Comparison of ENCODE assay signal across 19 cellular contexts in genomic region chr2:63865159-63865799, GRCh38. TPM values are rescaled to one million over a fixed set of nuclear protein-coding genes. Genes with fewer than 3 reads are reported as not detected.
A peak's percentile ranks its signal among the peaks of the same experiment; 100 is the strongest.
DNase-seq lines count a peak whose midpoint lies in the region; ATAC-seq and TF ChIP-seq lines count a peak whose summit lies in the region.
"Had no signal": no experiment of that assay in that cellular context is flagged by ENCODE, and none has a peak within 500 bp of the region (broad histone marks: within the 10 kb centered on the region; RNA-seq: fewer than 3 reads in every experiment).

No MANE protein-coding gene starts in this region.

- H3K4me3 ChIP-seq in epithelial cell of esophagus (ENCODE audit: low read length), result no peak overlapping the region
- H3K4me3 ChIP-seq in trophoblast cell (ENCODE audit: low read depth, low read length), result no peak overlapping the region
- H3K4me3 ChIP-seq: SJCRH30, suprapubic skin had no signal

- no peak overlapping the region for H3K9ac ChIP-seq in trophoblast cell (ENCODE audit: low read length)

- no peaks in the 10 kb centered on the region for H3K27me3 ChIP-seq in trophoblast cell (ENCODE audit: insufficient read depth, low read length)
- H3K27me3 ChIP-seq: SJCRH30, suprapubic skin had no signal

- H3K9me3 Mint-ChIP-seq in activated CD4-positive, alpha-beta T cell treated with anti-CD3 and anti-CD28 coated beads, Interleukin-2, amount 10 ng/mL, durations not matched to agents 24 days and 14 days, result no peaks in the 10 kb centered on the region

- H2BK12ac ChIP-seq in trophoblast cell (ENCODE audit: low read length), result peak overlapping the region; percentile 58

- H2AK5ac ChIP-seq in trophoblast cell (ENCODE audit: low read length), result no peak overlapping the region

- ATAC-seq in HG02798 (IDR thresholded peaks at IDR 0.05; ENCODE audit: poor library complexity, unreplicated experiment), result no peak
- no peak for ATAC-seq in stimulated activated naive CD8-positive, alpha-beta T cell treated with anti-CD3 and anti-CD28 coated beads, Interleukin-15, Interleukin-2, amounts not matched to agents 100 U/mL and 50 U/mL, for 24 hours
- ATAC-seq: activated CD4-positive, alpha-beta T cell treated with anti-CD3 and anti-CD28 coated beads for 36 hours; left colon had no signal

- H3K27ac ChIP-seq in KOPT-K1 (ENCODE audit: low read depth, low read length, poor library complexity, severe bottlenecking), result peak overlapping the region; percentile 18
- H3K27ac ChIP-seq in trophoblast cell (ENCODE audit: low read depth, low read length), result no peak overlapping the region
- H3K27ac ChIP-seq: 22Rv1, SJCRH30, suprapubic skin had no signal

- H3K27me3 Mint-ChIP-seq in activated CD4-positive, alpha-beta T cell treated with anti-CD3 and anti-CD28 coated beads, Interleukin-2, amount 10 ng/mL, durations not matched to agents 24 days and 14 days, result no peaks in the 10 kb centered on the region
- H3K27me3 Mint-ChIP-seq: activated CD4-positive, alpha-beta T cell treated with anti-CD3 and anti-CD28 coated beads for 36 hours had no signal

- no CpG with 5 or more reads among the region's 6 CpGs for WGBS in trophoblast cell (ENCODE audit: extremely low coverage, insufficient coverage, insufficient read length)

- no peak overlapping the region for H2BK120ac ChIP-seq in trophoblast cell (ENCODE audit: insufficient read depth, low read length, poor library complexity)

- peak overlapping the region; percentile 16 for H3K27ac Mint-ChIP-seq in activated CD4-positive, alpha-beta T cell treated with anti-CD3 and anti-CD28 coated beads, Interleukin-2, amount 10 ng/mL, durations not matched to agents 24 days and 14 days
- H3K27ac Mint-ChIP-seq: activated CD4-positive, alpha-beta T cell treated with anti-CD3 and anti-CD28 coated beads for 36 hours had no signal

- H2AFZ ChIP-seq in trophoblast cell (ENCODE audit: insufficient read depth, low read length, poor library complexity), result no peak overlapping the region

- H3K4ac ChIP-seq in trophoblast cell (ENCODE audit: low read depth, low read length), result peak overlapping the region; percentile 86

- no peak overlapping the region for H3K4me2 ChIP-seq in trophoblast cell (ENCODE audit: low read length)

- no peak overlapping the region for H4K12ac ChIP-seq in trophoblast cell (ENCODE audit: low read depth, low read length)

- H3K18ac ChIP-seq in trophoblast cell (ENCODE audit: low read length), result no peak overlapping the region

- peaks cover 98% of the 10 kb centered on the region for H3K36me3 ChIP-seq in KOPT-K1 (ENCODE audit: insufficient read depth, low read length)
- peaks cover 5 to 6% of the 10 kb centered on the region in 2 experiments for H3K36me3 ChIP-seq in trophoblast cell (ENCODE audit: control insufficient read depth in 1 of 2, insufficient read depth in 2 of 2, low read length in 2 of 2)

- intact Hi-C loops in activated CD4-positive, alpha-beta T cell treated with anti-CD3 and anti-CD28 coated beads, Interleukin-2, amount 10 ng/mL, durations not matched to agents 24 days and 14 days (cut with micrococcal nuclease), result no loop called here

- no peak overlapping the region for H3K23ac ChIP-seq in trophoblast cell (ENCODE audit: low read length)

- no peak for DNase-seq in activated CD4-positive, alpha-beta T cell treated with anti-CD3 and anti-CD28 coated beads, Interleukin-2, amount 10 ng/mL, durations not matched to agents 24 days and 14 days
- no peak for DNase-seq in activated CD4-positive, alpha-beta T cell treated with anti-CD3 and anti-CD28 coated beads, Interleukin-2, amount 50 U/mL, for 48 hours
- DNase-seq in epithelial cell of esophagus (ENCODE audit: low read depth) (peak; percentile 66), trophoblast cell (peak in 1 of 2 donors; percentile 84), islet precursor cell (no peak)
- no peak for DNase-seq in stimulated activated naive CD8-positive, alpha-beta T cell treated with anti-CD3 and anti-CD28 coated beads, Interleukin-15, Interleukin-2, amounts not matched to agents 100 U/mL and 50 U/mL, for 24 hours
- DNase-seq: activated CD4-positive, alpha-beta T cell treated with anti-CD3 and anti-CD28 coated beads for 36 hours; amniotic stem cell; erythroblast; KBM-7; left colon; NCI-H1436 treated with DMSO at 0.1 percent for 48 hours; SJCRH30; stimulated activated CD4-positive, alpha-beta T cell treated with anti-CD3 and anti-CD28 coated beads, Interleukin-15, amount 100 ng/mL, for 24 hours; T-helper 9 cell had no signal

- peaks cover 48% of the 10 kb centered on the region for H3K36me3 Mint-ChIP-seq in activated CD4-positive, alpha-beta T cell treated with anti-CD3 and anti-CD28 coated beads, Interleukin-2, amount 10 ng/mL, durations not matched to agents 24 days and 14 days (ENCODE audit: low read depth)

- H4K8ac ChIP-seq in trophoblast cell (ENCODE audit: low read depth, low read length), result no peak overlapping the region

- H3K4me3 Mint-ChIP-seq in activated CD4-positive, alpha-beta T cell treated with anti-CD3 and anti-CD28 coated beads, Interleukin-2, amount 10 ng/mL, durations not matched to agents 24 days and 14 days, result no peak overlapping the region
- H3K4me3 Mint-ChIP-seq: activated CD4-positive, alpha-beta T cell treated with anti-CD3 and anti-CD28 coated beads for 36 hours had no signal

- peaks cover 36% of the 10 kb centered on the region for H3K4me1 Mint-ChIP-seq in activated CD4-positive, alpha-beta T cell treated with anti-CD3 and anti-CD28 coated beads, Interleukin-2, amount 10 ng/mL, durations not matched to agents 24 days and 14 days

- H4K91ac ChIP-seq in trophoblast cell (ENCODE audit: low read depth, low read length), result peak overlapping the region; percentile 14

- H3K79me1 ChIP-seq in trophoblast cell (ENCODE audit: low read length), result no peaks in the 10 kb centered on the region

- H3K14ac ChIP-seq in trophoblast cell (ENCODE audit: low read length), result no peak overlapping the region

- H3K9me3 ChIP-seq in KOPT-K1 (ENCODE audit: insufficient read depth, low read length, poor library complexity, severe bottlenecking) (no peaks in the 10 kb centered on the region), trophoblast cell (ENCODE audit: insufficient read depth, low read depth, low read length) (no peaks in the 10 kb centered on the region)
- H3K9me3 ChIP-seq: SJCRH30, suprapubic skin had no signal

- no peaks in the 10 kb centered on the region for H3K79me2 ChIP-seq in trophoblast cell (ENCODE audit: control insufficient read depth, insufficient read depth, low read length, poor library complexity)

- peak overlapping the region; percentile 49 for H2BK5ac ChIP-seq in trophoblast cell (ENCODE audit: low read depth, low read length, poor library complexity)

- peaks cover 3 to 4% of the 10 kb centered on the region in 2 experiments for H3K4me1 ChIP-seq in trophoblast cell (ENCODE audit: control insufficient read depth in 1 of 2, insufficient read depth in 2 of 2, low read length in 2 of 2)
- H3K4me1 ChIP-seq: SJCRH30 had no signal

- TF ChIP-seq CTCF in epithelial cell of esophagus (IDR thresholded peaks at IDR 0.05; ENCODE audit: insufficient read depth, low read depth, low read length, missing control alignments), result no peak

RNA-seq across cellular contexts. Expression of gene UGP2, which starts 23.6 kb away (rescaled TPM):
- total RNA-seq in activated CD4-positive, alpha-beta T cell treated with anti-CD3 and anti-CD28 coated beads, Interleukin-2, amount 10 ng/mL, durations not matched to agents 24 days and 14 days, result 66.3 and 66.5 TPM in 2 replicates
- 187 and 206 TPM in 2 replicates for polyA plus RNA-seq in trophoblast cell (2013)
